Comparison of ENCODE assay signal across 8 cellular contexts in genomic region chr12:100733817-100734593, GRCh38.
A peak's percentile ranks its signal among the peaks of the same experiment; 100 is the strongest.
DNase-seq lines count a peak whose midpoint lies in the region; ATAC-seq and TF ChIP-seq lines count a peak whose summit lies in the region.

No MANE protein-coding gene starts in this region.

- H3K27ac ChIP-seq in heart right ventricle, result no peak overlapping the region

- H3K27me3 ChIP-seq in heart right ventricle, result peaks cover 0 to 29% (median 16%) of the 10 kb centered on the region in 7 donors

- no peak for DNase-seq in heart right ventricle
- no peak for DNase-seq in left cardiac atrium
- DNase-seq in NCI-H774 (lab: John Stamatoyannopoulos, UW), result peak; percentile 55
- DNase-seq in epithelial cell of esophagus (ENCODE audit: low read depth), result peak; percentile 65
- peak; percentile 4 for DNase-seq in skeletal muscle cell (ENCODE audit: low read depth)
- no peak for DNase-seq in GF-D8 (lab: John Stamatoyannopoulos, UW)

- no peaks in the 10 kb centered on the region for H3K4me1 ChIP-seq in heart right ventricle

- H3K36me3 ChIP-seq in heart right ventricle, result no peaks in the 10 kb centered on the region

- H3K4me3 ChIP-seq in heart right ventricle, result no peak overlapping the region
- H3K4me3 ChIP-seq in epithelial cell of esophagus (ENCODE audit: low read length), result no peak overlapping the region
- H3K4me3 ChIP-seq in skeletal muscle cell (ENCODE audit: low read depth, low read length), result no peak overlapping the region

- peak in 6 of 9 donors; percentile 19 to 60 (median 50) for TF ChIP-seq CTCF in heart right ventricle (IDR thresholded peaks at IDR 0.05)
- TF ChIP-seq CTCF in epithelial cell of esophagus (IDR thresholded peaks at IDR 0.05; ENCODE audit: insufficient read depth, low read depth, low read length, missing control alignments), result peak; percentile 80

- WGBS in heart right ventricle, 2 donors, result 36 to 68% methylated on average over 5 of the region's 5 CpGs

- H3K9me3 ChIP-seq in heart right ventricle, result no peaks in the 10 kb centered on the region

- no peak for ATAC-seq in heart right ventricle
- no peak for ATAC-seq in left cardiac atrium
- peak; percentile 62 for ATAC-seq in HG03095 (IDR thresholded peaks at IDR 0.05; ENCODE audit: unreplicated experiment)
- ATAC-seq in GM21381 (IDR thresholded peaks at IDR 0.05; ENCODE audit: unreplicated experiment), result no peak

- intact Hi-C loops in heart right ventricle (cut with DNase I), result loop anchor here in 6 of 10 donors (2.0 to 10.0 kb wide), 7 partner anchors 159 to 502 kb away; partner anchors contain the start of genes GAS2L3 (in 1 of the 6) and SLC17A8 (in 1 of the 6)
- intact Hi-C loops in left cardiac atrium (cut with DNase I), result loop anchor here (5.0 to 10.0 kb wide), 2 partner anchors 499 to 502 kb away; no protein-coding TSS in a partner anchor

Comparison
In these comparisons a context has a peak if more than half of its experiments do, and no peak if none do; other contexts are left out.
1. DNase-seq: peak in NCI-H774 (single experiment), epithelial cell of esophagus (single experiment) and skeletal muscle cell (single experiment); none in heart right ventricle (0 of 2), left cardiac atrium (single experiment) and GF-D8 (single experiment).